ENCODE assay signal across 31 cellular contexts in genomic region chr19:35816262-35816661, GRCh38. TPM values are rescaled to one million over a fixed set of nuclear protein-coding genes. Genes with fewer than 3 reads are reported as not detected.
DNase-seq lines count a peak whose midpoint lies in the region; ATAC-seq, FAIRE-seq and TF ChIP-seq lines count a peak whose summit lies in the region.
"Had no signal": no experiment of that assay in that cellular context is flagged by ENCODE, and none has a peak within 500 bp of the region (broad histone marks: within the 10 kb centered on the region; RNA-seq: fewer than 3 reads in every experiment).

No MANE protein-coding gene starts in this region.

- TF ChIP-seq CTCF in HepG2 (CRISPR knock-in tag; IDR thresholded peaks at IDR 0.05) (no peak), right lobe of liver (IDR thresholded peaks at IDR 0.05) (no peak)

- TF ChIP-seq RAD21 in HepG2 (CRISPR knock-in tag; IDR thresholded peaks at IDR 0.05), result no peak

- H2AFZ ChIP-seq in HepG2 (ENCODE audit: low read length), result no peak overlapping the region
- H2AFZ ChIP-seq: PC-9 had no signal

- POLR2A ChIA-PET in HepG2 (lab: Yijun Ruan, JAX), result interaction anchor here (1.2 kb wide), 1 partner anchor 20 kb away, joined by 3 read pairs; no protein-coding TSS in a partner anchor

- H3K9me3 Mint-ChIP-seq in activated T-helper 1 cell treated with anti-CD3 and anti-CD28 coated beads, Interleukin-12 subunit alpha, Interleukin-12 subunit beta, Interleukin-2, Interleukin-4 antibody, amounts not matched to agents 30 ng/mL and 10 ng/mL and 1 ng/mL, durations not matched to agents 14 hours and 24 hours and 36 hours, result no peaks in the 10 kb centered on the region

- in situ Hi-C loops in HepG2 (cut with HindIII; ENCODE audit: extremely low pct_ligation_motif_present, low pct_unique_long_range_greater_than_20kb), result loop anchor here (10.0 kb wide), 1 partner anchor 121 kb away; no protein-coding TSS in a partner anchor

- H3K9ac ChIP-seq in HepG2 (ENCODE audit: insufficient read depth, low read depth, low read length), result no peak overlapping the region

- H4K20me1 ChIP-seq in HepG2 (ENCODE audit: insufficient read depth, low read length), result no peaks in the 10 kb centered on the region

- no peak for TF ChIP-seq EP300 in HepG2 (IDR thresholded peaks at IDR 0.05; ENCODE audit: low read depth in 2 of 2, low read length in 2 of 2)
- TF ChIP-seq EP300 in HepG2 (CRISPR knock-in tag; IDR thresholded peaks at IDR 0.05; ENCODE audit: borderline replicate concordance), result no peak

- H3K4me1 Mint-ChIP-seq in T-helper 17 cell, result peaks cover 2% of the 10 kb centered on the region
- no peaks in the 10 kb centered on the region for H3K4me1 Mint-ChIP-seq in activated T-helper 1 cell treated with anti-CD3 and anti-CD28 coated beads, Interleukin-12 subunit alpha, Interleukin-12 subunit beta, Interleukin-2, Interleukin-4 antibody, amounts not matched to agents 30 ng/mL and 10 ng/mL and 1 ng/mL, durations not matched to agents 14 hours and 24 hours and 36 hours (ENCODE audit: low read depth)

- TF ChIP-seq POLR2A in HepG2 (IDR thresholded peaks at IDR 0.05; ENCODE audit: insufficient read depth in 1 of 2, low read depth in 2 of 2, low read length in 2 of 2) (no peak), right lobe of liver (IDR thresholded peaks at IDR 0.05) (no peak)

- no TSS peak for BruUV-seq in HepG2 (replicated peaks; lab: Mats Ljungman, UMichigan)

- 0 out of 2 replicates have a peak overlapping the region, but pooled peaks have one; percentile 36 for H3K4me2 ChIP-seq in HepG2 (ENCODE audit: low read depth, low read length)
- H3K4me2 ChIP-seq: PC-9 had no signal

- H3K27me3 Mint-ChIP-seq in T-helper 17 cell, result peaks cover 36% of the 10 kb centered on the region
- peaks cover 9% of the 10 kb centered on the region for H3K27me3 Mint-ChIP-seq in activated T-helper 1 cell treated with anti-CD3 and anti-CD28 coated beads, Interleukin-12 subunit alpha, Interleukin-12 subunit beta, Interleukin-2, Interleukin-4 antibody, amounts not matched to agents 30 ng/mL and 10 ng/mL and 1 ng/mL, durations not matched to agents 14 hours and 24 hours and 36 hours (ENCODE audit: insufficient read depth)

- no peak for FAIRE-seq in HepG2 (lab: Jason Lieb, UNC)
- FAIRE-seq: G401.6, HTR-8/SVneo had no signal

- H3K36me3 ChIP-seq in HepG2 (replicated peaks in 1 of 2; ENCODE audit: control insufficient read depth in 1 of 2, insufficient read depth in 2 of 2, low read length in 2 of 2), result no peaks in the 10 kb centered on the region
- H3K36me3 ChIP-seq in right lobe of liver, result no peaks in the 10 kb centered on the region
- H3K36me3 ChIP-seq: SJCRH30 had no signal

- WGBS in HepG2 (ENCODE audit: low lambda C conversion rate), result 15% methylated on average over 6 of the region's 6 CpGs
- WGBS in right lobe of liver (ENCODE audit: insufficient coverage, low coverage, low lambda C conversion rate, missing lambda C conversion rate), result 74% methylated on average over 3 of the region's 6 CpGs

- CTCF ChIA-PET in HepG2 (lab: Yijun Ruan, JAX; ENCODE audit: low intra/inter-chr PET ratio, low total read pairs), result no interaction called here

- peaks cover 12% of the 10 kb centered on the region for H3K79me2 ChIP-seq in HepG2 (ENCODE audit: insufficient read depth, low read length)

- peaks cover 3% of the 10 kb centered on the region for H3K36me3 Mint-ChIP-seq in T-helper 17 cell (ENCODE audit: low read depth)
- no peaks in the 10 kb centered on the region for H3K36me3 Mint-ChIP-seq in activated T-helper 1 cell treated with anti-CD3 and anti-CD28 coated beads, Interleukin-12 subunit alpha, Interleukin-12 subunit beta, Interleukin-2, Interleukin-4 antibody, amounts not matched to agents 30 ng/mL and 10 ng/mL and 1 ng/mL, durations not matched to agents 14 hours and 24 hours and 36 hours (ENCODE audit: low read depth)

- H3K4me3 Mint-ChIP-seq in T-helper 17 cell, result peak overlapping the region; percentile 45
- H3K4me3 Mint-ChIP-seq in activated T-helper 1 cell treated with anti-CD3 and anti-CD28 coated beads, Interleukin-12 subunit alpha, Interleukin-12 subunit beta, Interleukin-2, Interleukin-4 antibody, amounts not matched to agents 30 ng/mL and 10 ng/mL and 1 ng/mL, durations not matched to agents 14 hours and 24 hours and 36 hours, result no peak overlapping the region

- no peak for ATAC-seq in HepG2
- ATAC-seq in right lobe of liver, result no peak
- ATAC-seq in T-helper 17 cell, result no peak
- no peak for ATAC-seq in GM21528 (IDR thresholded peaks at IDR 0.05; ENCODE audit: low FRiP score, unreplicated experiment)
- ATAC-seq: Right ventricle myocardium inferior, SK-N-SH treated with all-trans-retinoic acid at 6 μM for 48 hours had no signal

- H3K27me3 ChIP-seq in HepG2 (ENCODE audit: control insufficient read depth in 1 of 2, insufficient read depth in 2 of 2, low read length in 2 of 2), result no peaks in the 10 kb centered on the region; a peak in 1 of 5 replicates
- no peaks in the 10 kb centered on the region for H3K27me3 ChIP-seq in right lobe of liver

- no peak for DNase-seq in HepG2 (ENCODE audit: low spot score)
- DNase-seq in right lobe of liver, result no peak
- peak; percentile 19 for DNase-seq in NCI-H146 treated with DMSO at 0.1 percent for 48 hours (lab: John Stamatoyannopoulos, UW; ENCODE audit: unreplicated experiment)
- DNase-seq in T-helper 17 cell, result no peak
- DNase-seq in iPS-NIHi11 (ENCODE audit: low spot score), result no peak
- DNase-seq in NCI-H524 (lab: John Stamatoyannopoulos, UW), result no peak
- no peak for DNase-seq in activated T-helper 1 cell treated with anti-CD3 and anti-CD28 coated beads, Interleukin-12 subunit alpha, Interleukin-12 subunit beta, Interleukin-2, Interleukin-4 antibody, amounts not matched to agents 30 ng/mL and 10 ng/mL and 1 ng/mL, durations not matched to agents 14 hours and 24 hours and 36 hours (ENCODE audit: low spot score)
- DNase-seq: 8988T, ACHN, DMS153, GOT3, IMR-90, KG1, MM.1S, NCI-H1048, NCI-H1417, NCI-H187, NCI-H2081 treated with DMSO at 0.1 percent for 48 hours, NCI-H2171 treated with DMSO at 0.1 percent for 48 hours, NCI-H774, PC-9, SJCRH30 had no signal

- H3K27ac Mint-ChIP-seq in T-helper 17 cell, result peak overlapping the region; percentile 60
- H3K27ac Mint-ChIP-seq in activated T-helper 1 cell treated with anti-CD3 and anti-CD28 coated beads, Interleukin-12 subunit alpha, Interleukin-12 subunit beta, Interleukin-2, Interleukin-4 antibody, amounts not matched to agents 30 ng/mL and 10 ng/mL and 1 ng/mL, durations not matched to agents 14 hours and 24 hours and 36 hours, result no peak overlapping the region

- H3K4me3 ChIP-seq in HepG2 (replicated peaks in 1 of 3; ENCODE audit: insufficient read depth in 1 of 3, low read depth in 2 of 3, low read length in 3 of 3), result no peak overlapping the region
- no peak overlapping the region for H3K4me3 ChIP-seq in right lobe of liver
- H3K4me3 ChIP-seq: PC-9, SJCRH30 had no signal

- H3K27ac ChIP-seq in HepG2 (ENCODE audit: extremely low read length, insufficient read depth, low read length), result no peak overlapping the region
- H3K27ac ChIP-seq in right lobe of liver, result no peak overlapping the region
- H3K27ac ChIP-seq: PC-9, SJCRH30 had no signal

- H3K9me3 ChIP-seq in HepG2 (ENCODE audit: low read length) (no peaks in the 10 kb centered on the region), right lobe of liver (no peaks in the 10 kb centered on the region), T-helper 17 cell (ENCODE audit: control insufficient read depth, low read length, poor library complexity, severe bottlenecking) (no peaks in the 10 kb centered on the region)
- H3K9me3 ChIP-seq: SJCRH30 had no signal

- peaks cover 55% of the 10 kb centered on the region for H3K4me1 ChIP-seq in HepG2 (ENCODE audit: insufficient read depth, low read length)
- H3K4me1 ChIP-seq in right lobe of liver, result peaks cover 0 to 6% (median 0%) of the 10 kb centered on the region in 4 donors
- H3K4me1 ChIP-seq: SJCRH30 had no signal

- intact Hi-C loops in HepG2 (cut with micrococcal nuclease; ENCODE audit: unreplicated experiment), result loop anchor here (10.0 kb wide), 1 partner anchor 121 kb away; no protein-coding TSS in a partner anchor
- intact Hi-C loops in right lobe of liver (cut with DNase I), result no loop called here
- intact Hi-C loops in activated T-helper 1 cell treated with anti-CD3 and anti-CD28 coated beads, Interleukin-12 subunit alpha, Interleukin-12 subunit beta, Interleukin-2, Interleukin-4 antibody, amounts not matched to agents 30 ng/mL and 10 ng/mL and 1 ng/mL, durations not matched to agents 14 hours and 24 hours and 36 hours (cut with micrococcal nuclease), result no loop called here

RNA-seq across cellular contexts. Expression of gene PRODH2, which starts 3.6 kb away (rescaled TPM):
- total RNA-seq in HepG2 (2016; rRNA removed; fragmentation: Illumina TruSeq; extraction: Trizol), result 42.0 and 86.7 TPM in 2 replicates
- total RNA-seq in HepG2 (2016; cell fraction: cytosol; rRNA removed; fragmentation: Illumina TruSeq; extraction: Trizol; ENCODE audit: low read depth), result 11.9 and 12.2 TPM in 2 replicates
- 39.5 and 89.1 TPM in 2 replicates for total RNA-seq in HepG2 (2016; cell fraction: insoluble cytoplasmic fraction; rRNA removed; fragmentation: Illumina TruSeq; extraction: Trizol)
- 16.9 and 18.4 TPM in 2 replicates for total RNA-seq in HepG2 (2016; cell fraction: membrane; rRNA removed; fragmentation: Illumina TruSeq; extraction: Trizol)
- 80.7 and 85.7 TPM in 2 replicates for total RNA-seq in HepG2 (2016; cell fraction: nucleus; rRNA removed; fragmentation: Illumina TruSeq; extraction: Trizol)
- polyA plus RNA-seq in HepG2 (2011; rRNA removed), result 118 and 171 TPM in 2 replicates
- 66.0 and 85.6 TPM in 2 replicates for polyA plus RNA-seq in HepG2 (2011; cell fraction: cytosol; rRNA removed)
- 867 and 973 TPM in 2 replicates for polyA plus RNA-seq in HepG2 (2011; cell fraction: nucleus; rRNA removed)
- 82.8 and 111 TPM in 2 replicates for polyA plus RNA-seq in HepG2 (2012)
- polyA plus RNA-seq in HepG2 (2016; cell fraction: cytosol; fragmentation: Illumina TruSeq; extraction: Trizol; ENCODE audit: low read depth), result 9.1 and 9.3 TPM in 2 replicates
- polyA plus RNA-seq in HepG2 (2016; cell fraction: insoluble cytoplasmic fraction; fragmentation: Illumina TruSeq; extraction: Trizol; ENCODE audit: low read depth), result 25.7 and 31.6 TPM in 2 replicates
- polyA plus RNA-seq in HepG2 (2016; cell fraction: membrane; fragmentation: Illumina TruSeq; extraction: Trizol; ENCODE audit: low read depth), result 10.1 and 10.2 TPM in 2 replicates
- polyA plus RNA-seq in HepG2 (2016; cell fraction: nucleus; fragmentation: Illumina TruSeq; extraction: Trizol; ENCODE audit: insufficient read depth, low read depth), result 177 and 194 TPM in 2 replicates
- 71.9 TPM in 1 of 2 replicates, not detected in the other for polyA minus RNA-seq in HepG2 (2011; rRNA and poly(A)+ RNA removed; ENCODE audit: low replicate concordance)
- polyA minus RNA-seq in HepG2 (2011; cell fraction: cytosol; rRNA and poly(A)+ RNA removed), result 22.9 and 25.9 TPM in 2 replicates
- polyA minus RNA-seq in HepG2 (2011; cell fraction: nucleus; rRNA and poly(A)+ RNA removed), result 76.7 and 102 TPM in 2 replicates
- 100 to 1,000 TPM in 4 of 6 experiments, 10 to 100 TPM in 2; 60.3 to 281 (median 134) TPM for total RNA-seq in right lobe of liver
- total RNA-seq in T-helper 17 cell, result not detected
- not detected in 2 replicates for total RNA-seq in activated T-helper 1 cell treated with anti-CD3 and anti-CD28 coated beads, Interleukin-12 subunit alpha, Interleukin-12 subunit beta, Interleukin-2, Interleukin-4 antibody, amounts not matched to agents 30 ng/mL and 10 ng/mL and 1 ng/mL, durations not matched to agents 14 hours and 24 hours and 36 hours
- total RNA-seq: IMR-90; NCI-H460; PC-9; Right ventricle myocardium inferior; RPMI7951; SJCRH30; T-helper 2 cell treated with Interferon-gamma antibody and Interleukin-4, amounts not matched to agents 100 ng/mL and 5 ng/mL, for 36 hours had no signal
- polyA plus RNA-seq: BJ, IMR-90 had no signal

RNA-seq across cellular contexts. Expression of gene NPHS1, which starts 36.0 kb away (rescaled TPM):
- total RNA-seq in HepG2 (2016; rRNA removed; fragmentation: Illumina TruSeq; extraction: Trizol) (not detected in 2 replicates), right lobe of liver (not detected), T-helper 17 cell (not detected)
- not detected in 2 replicates for total RNA-seq in HepG2 (2016; cell fraction: cytosol; rRNA removed; fragmentation: Illumina TruSeq; extraction: Trizol; ENCODE audit: low read depth)
- 0.04 TPM in 2 replicates for total RNA-seq in HepG2 (2016; cell fraction: insoluble cytoplasmic fraction; rRNA removed; fragmentation: Illumina TruSeq; extraction: Trizol)
- not detected in 2 replicates for total RNA-seq in HepG2 (2016; cell fraction: membrane; rRNA removed; fragmentation: Illumina TruSeq; extraction: Trizol)
- total RNA-seq in HepG2 (2016; cell fraction: nucleus; rRNA removed; fragmentation: Illumina TruSeq; extraction: Trizol), result not detected in 2 replicates
- 0.01 TPM in 1 of 2 replicates, not detected in the other for polyA plus RNA-seq in HepG2 (2011; rRNA removed)
- polyA plus RNA-seq in HepG2 (2011; cell fraction: cytosol; rRNA removed), result 0.01 TPM in 2 replicates
- polyA plus RNA-seq in HepG2 (2011; cell fraction: nucleus; rRNA removed), result 0.16 and 0.39 TPM in 2 replicates
- not detected in 2 replicates for polyA plus RNA-seq in HepG2 (2012)
- polyA plus RNA-seq in HepG2 (2016; cell fraction: cytosol; fragmentation: Illumina TruSeq; extraction: Trizol; ENCODE audit: low read depth), result not detected in 2 replicates
- not detected in 2 replicates for polyA plus RNA-seq in HepG2 (2016; cell fraction: insoluble cytoplasmic fraction; fragmentation: Illumina TruSeq; extraction: Trizol; ENCODE audit: low read depth)
- polyA plus RNA-seq in HepG2 (2016; cell fraction: membrane; fragmentation: Illumina TruSeq; extraction: Trizol; ENCODE audit: low read depth), result not detected in 2 replicates
- 0.25 TPM in 1 of 2 replicates, not detected in the other for polyA plus RNA-seq in HepG2 (2016; cell fraction: nucleus; fragmentation: Illumina TruSeq; extraction: Trizol; ENCODE audit: insufficient read depth, low read depth)
- polyA minus RNA-seq in HepG2 (2011; rRNA and poly(A)+ RNA removed; ENCODE audit: low replicate concordance), result 0.05 TPM in 1 of 2 replicates, not detected in the other
- not detected in 2 replicates for polyA minus RNA-seq in HepG2 (2011; cell fraction: cytosol; rRNA and poly(A)+ RNA removed)
- not detected in 2 replicates for polyA minus RNA-seq in HepG2 (2011; cell fraction: nucleus; rRNA and poly(A)+ RNA removed)
- total RNA-seq in activated T-helper 1 cell treated with anti-CD3 and anti-CD28 coated beads, Interleukin-12 subunit alpha, Interleukin-12 subunit beta, Interleukin-2, Interleukin-4 antibody, amounts not matched to agents 30 ng/mL and 10 ng/mL and 1 ng/mL, durations not matched to agents 14 hours and 24 hours and 36 hours, result 0.05 TPM in 1 of 2 replicates, not detected in the other
- total RNA-seq: IMR-90; NCI-H460; PC-9; Right ventricle myocardium inferior; RPMI7951; SJCRH30; T-helper 2 cell treated with Interferon-gamma antibody and Interleukin-4, amounts not matched to agents 100 ng/mL and 5 ng/mL, for 36 hours had no signal
- polyA plus RNA-seq: BJ, IMR-90 had no signal

RNA-seq across cellular contexts. Expression of gene KIRREL2, which starts 40.4 kb away (rescaled TPM):
- total RNA-seq in HepG2 (2016; rRNA removed; fragmentation: Illumina TruSeq; extraction: Trizol), result 2.2 and 2.4 TPM in 2 replicates
- 1.1 and 1.3 TPM in 2 replicates for total RNA-seq in HepG2 (2016; cell fraction: cytosol; rRNA removed; fragmentation: Illumina TruSeq; extraction: Trizol; ENCODE audit: low read depth)
- 1.9 and 2.4 TPM in 2 replicates for total RNA-seq in HepG2 (2016; cell fraction: insoluble cytoplasmic fraction; rRNA removed; fragmentation: Illumina TruSeq; extraction: Trizol)
- total RNA-seq in HepG2 (2016; cell fraction: membrane; rRNA removed; fragmentation: Illumina TruSeq; extraction: Trizol), result 2.2 and 2.6 TPM in 2 replicates
- total RNA-seq in HepG2 (2016; cell fraction: nucleus; rRNA removed; fragmentation: Illumina TruSeq; extraction: Trizol), result 1.2 and 1.3 TPM in 2 replicates
- polyA plus RNA-seq in HepG2 (2011; rRNA removed), result 0.17 and 0.18 TPM in 2 replicates
- 0.21 and 0.30 TPM in 2 replicates for polyA plus RNA-seq in HepG2 (2011; cell fraction: cytosol; rRNA removed)
- 0.29 and 0.32 TPM in 2 replicates for polyA plus RNA-seq in HepG2 (2011; cell fraction: nucleus; rRNA removed)
- polyA plus RNA-seq in HepG2 (2012), result 0.07 TPM in 2 replicates
- 1.2 and 1.8 TPM in 2 replicates for polyA plus RNA-seq in HepG2 (2016; cell fraction: cytosol; fragmentation: Illumina TruSeq; extraction: Trizol; ENCODE audit: low read depth)
- 2.9 and 3.3 TPM in 2 replicates for polyA plus RNA-seq in HepG2 (2016; cell fraction: insoluble cytoplasmic fraction; fragmentation: Illumina TruSeq; extraction: Trizol; ENCODE audit: low read depth)
- 2.2 and 2.6 TPM in 2 replicates for polyA plus RNA-seq in HepG2 (2016; cell fraction: membrane; fragmentation: Illumina TruSeq; extraction: Trizol; ENCODE audit: low read depth)
- 3.1 and 3.3 TPM in 2 replicates for polyA plus RNA-seq in HepG2 (2016; cell fraction: nucleus; fragmentation: Illumina TruSeq; extraction: Trizol; ENCODE audit: insufficient read depth, low read depth)
- 0.16 TPM in 1 of 2 replicates, not detected in the other for polyA minus RNA-seq in HepG2 (2011; rRNA and poly(A)+ RNA removed; ENCODE audit: low replicate concordance)
- 0.26 TPM in 1 of 2 replicates, not detected in the other for polyA minus RNA-seq in HepG2 (2011; cell fraction: cytosol; rRNA and poly(A)+ RNA removed)
- 0.12 and 0.13 TPM in 2 replicates for polyA minus RNA-seq in HepG2 (2011; cell fraction: nucleus; rRNA and poly(A)+ RNA removed)
- total RNA-seq in right lobe of liver, result not detected
- not detected for total RNA-seq in T-helper 17 cell
- total RNA-seq in activated T-helper 1 cell treated with anti-CD3 and anti-CD28 coated beads, Interleukin-12 subunit alpha, Interleukin-12 subunit beta, Interleukin-2, Interleukin-4 antibody, amounts not matched to agents 30 ng/mL and 10 ng/mL and 1 ng/mL, durations not matched to agents 14 hours and 24 hours and 36 hours, result 1.7 TPM in 2 replicates
- total RNA-seq: IMR-90, PC-9, Right ventricle myocardium inferior, RPMI7951, SJCRH30 had no signal
- polyA plus RNA-seq: BJ, IMR-90 had no signal

RNA-seq across cellular contexts. Expression of gene ARHGAP33, which starts 40.9 kb away (rescaled TPM):
- total RNA-seq in HepG2 (2016; rRNA removed; fragmentation: Illumina TruSeq; extraction: Trizol), result 0.83 and 1.3 TPM in 2 replicates
- total RNA-seq in HepG2 (2016; cell fraction: cytosol; rRNA removed; fragmentation: Illumina TruSeq; extraction: Trizol; ENCODE audit: low read depth), result 0.10 and 0.26 TPM in 2 replicates
- 0.42 and 1.9 TPM in 2 replicates for total RNA-seq in HepG2 (2016; cell fraction: insoluble cytoplasmic fraction; rRNA removed; fragmentation: Illumina TruSeq; extraction: Trizol)
- 0.93 and 1.1 TPM in 2 replicates for total RNA-seq in HepG2 (2016; cell fraction: membrane; rRNA removed; fragmentation: Illumina TruSeq; extraction: Trizol)
- 6.3 and 7.2 TPM in 2 replicates for total RNA-seq in HepG2 (2016; cell fraction: nucleus; rRNA removed; fragmentation: Illumina TruSeq; extraction: Trizol)
- 2.7 and 4.1 TPM in 2 replicates for polyA plus RNA-seq in HepG2 (2011; rRNA removed)
- 0.65 and 1.0 TPM in 2 replicates for polyA plus RNA-seq in HepG2 (2011; cell fraction: cytosol; rRNA removed)
- 63.2 and 100 TPM in 2 replicates for polyA plus RNA-seq in HepG2 (2011; cell fraction: nucleus; rRNA removed)
- 4.6 and 10.5 TPM in 2 replicates for polyA plus RNA-seq in HepG2 (2012)
- 0.27 and 0.71 TPM in 2 replicates for polyA plus RNA-seq in HepG2 (2016; cell fraction: cytosol; fragmentation: Illumina TruSeq; extraction: Trizol; ENCODE audit: low read depth)
- polyA plus RNA-seq in HepG2 (2016; cell fraction: insoluble cytoplasmic fraction; fragmentation: Illumina TruSeq; extraction: Trizol; ENCODE audit: low read depth), result 1.5 and 1.8 TPM in 2 replicates
- 0.72 and 1.1 TPM in 2 replicates for polyA plus RNA-seq in HepG2 (2016; cell fraction: membrane; fragmentation: Illumina TruSeq; extraction: Trizol; ENCODE audit: low read depth)
- polyA plus RNA-seq in HepG2 (2016; cell fraction: nucleus; fragmentation: Illumina TruSeq; extraction: Trizol; ENCODE audit: insufficient read depth, low read depth), result 16.8 and 20.7 TPM in 2 replicates
- polyA minus RNA-seq in HepG2 (2011; rRNA and poly(A)+ RNA removed; ENCODE audit: low replicate concordance), result 5.6 and 6.2 TPM in 2 replicates
- 0.69 and 1.5 TPM in 2 replicates for polyA minus RNA-seq in HepG2 (2011; cell fraction: cytosol; rRNA and poly(A)+ RNA removed)
- 7.0 and 11.5 TPM in 2 replicates for polyA minus RNA-seq in HepG2 (2011; cell fraction: nucleus; rRNA and poly(A)+ RNA removed)
- 1 to 10 TPM in 5 of 6 experiments, under 1 TPM in 1; 0.37 to 5.2 (median 3.1) TPM for total RNA-seq in right lobe of liver
- 10 to 100 TPM; 16.4 to 20.5 TPM for total RNA-seq in T-helper 17 cell
- 24.5 and 25.8 TPM in 2 replicates for total RNA-seq in activated T-helper 1 cell treated with anti-CD3 and anti-CD28 coated beads, Interleukin-12 subunit alpha, Interleukin-12 subunit beta, Interleukin-2, Interleukin-4 antibody, amounts not matched to agents 30 ng/mL and 10 ng/mL and 1 ng/mL, durations not matched to agents 14 hours and 24 hours and 36 hours

RNA-seq across cellular contexts. Expression of gene APLP1, which starts 52.1 kb away (rescaled TPM):
- total RNA-seq in HepG2 (2016; rRNA removed; fragmentation: Illumina TruSeq; extraction: Trizol) (2.3 and 2.9 TPM in 2 replicates), right lobe of liver (1 to 10 TPM in 1 of 6 experiments, under 1 TPM in 2, not detected in 3; 0.27 to 1.5 (median 0.37) TPM), T-helper 17 cell (not detected)
- 0.79 and 1.7 TPM in 2 replicates for total RNA-seq in HepG2 (2016; cell fraction: cytosol; rRNA removed; fragmentation: Illumina TruSeq; extraction: Trizol; ENCODE audit: low read depth)
- total RNA-seq in HepG2 (2016; cell fraction: insoluble cytoplasmic fraction; rRNA removed; fragmentation: Illumina TruSeq; extraction: Trizol), result 0.65 and 3.2 TPM in 2 replicates
- total RNA-seq in HepG2 (2016; cell fraction: membrane; rRNA removed; fragmentation: Illumina TruSeq; extraction: Trizol), result 0.83 and 1.4 TPM in 2 replicates
- 2.7 and 3.8 TPM in 2 replicates for total RNA-seq in HepG2 (2016; cell fraction: nucleus; rRNA removed; fragmentation: Illumina TruSeq; extraction: Trizol)
- polyA plus RNA-seq in HepG2 (2011; rRNA removed), result 2.0 and 3.1 TPM in 2 replicates
- polyA plus RNA-seq in HepG2 (2011; cell fraction: cytosol; rRNA removed), result 1.0 and 2.3 TPM in 2 replicates
- 2.4 and 4.2 TPM in 2 replicates for polyA plus RNA-seq in HepG2 (2011; cell fraction: nucleus; rRNA removed)
- 0.70 and 1.2 TPM in 2 replicates for polyA plus RNA-seq in HepG2 (2012)
- 1.1 and 1.4 TPM in 2 replicates for polyA plus RNA-seq in HepG2 (2016; cell fraction: cytosol; fragmentation: Illumina TruSeq; extraction: Trizol; ENCODE audit: low read depth)
- 1.4 and 4.4 TPM in 2 replicates for polyA plus RNA-seq in HepG2 (2016; cell fraction: insoluble cytoplasmic fraction; fragmentation: Illumina TruSeq; extraction: Trizol; ENCODE audit: low read depth)
- 2.2 and 3.5 TPM in 2 replicates for polyA plus RNA-seq in HepG2 (2016; cell fraction: membrane; fragmentation: Illumina TruSeq; extraction: Trizol; ENCODE audit: low read depth)
- polyA plus RNA-seq in HepG2 (2016; cell fraction: nucleus; fragmentation: Illumina TruSeq; extraction: Trizol; ENCODE audit: insufficient read depth, low read depth), result 9.5 and 10.5 TPM in 2 replicates
- polyA minus RNA-seq in HepG2 (2011; rRNA and poly(A)+ RNA removed; ENCODE audit: low replicate concordance), result 0.51 and 2.8 TPM in 2 replicates
- 0.35 and 1.8 TPM in 2 replicates for polyA minus RNA-seq in HepG2 (2011; cell fraction: cytosol; rRNA and poly(A)+ RNA removed)
- 1.2 TPM in 1 of 2 replicates, not detected in the other for polyA minus RNA-seq in HepG2 (2011; cell fraction: nucleus; rRNA and poly(A)+ RNA removed)
- total RNA-seq in activated T-helper 1 cell treated with anti-CD3 and anti-CD28 coated beads, Interleukin-12 subunit alpha, Interleukin-12 subunit beta, Interleukin-2, Interleukin-4 antibody, amounts not matched to agents 30 ng/mL and 10 ng/mL and 1 ng/mL, durations not matched to agents 14 hours and 24 hours and 36 hours, result 2.3 and 2.4 TPM in 2 replicates

Comparison
In these comparisons a context has a peak if more than half of its experiments do, and no peak if none do; other contexts are left out.
1. RNA of gene PRODH2, which starts 3.6 kb away (total RNA-seq): 60.3 to 281 TPM in right lobe of liver and 11.9 to 89.1 TPM in HepG2; not detected in T-helper 17 cell and not detected in activated T-helper 1 cell treated with anti-CD3 and anti-CD28 coated beads, Interleukin-12 subunit alpha, Interleukin-12 subunit beta, Interleukin-2, Interleukin-4 antibody, amounts not matched to agents 30 ng/mL and 10 ng/mL and 1 ng/mL, durations not matched to agents 14 hours and 24 hours and 36 hours; every median in the first group is over 10 times any median in the second.